ENCODE assay signal across 9 cellular contexts in genomic region chr11:6646040-6646439, GRCh38. TPM values are rescaled to one million over a fixed set of nuclear protein-coding genes. Genes with fewer than 3 reads are reported as not detected.
A peak's percentile ranks its signal among the peaks of the same experiment; 100 is the strongest.
DNase-seq lines count a peak whose midpoint lies in the region; ATAC-seq and TF ChIP-seq lines count a peak whose summit lies in the region.
"Had no signal": no experiment of that assay in that cellular context is flagged by ENCODE, and none has a peak within 500 bp of the region (broad histone marks: within the 10 kb centered on the region; RNA-seq: fewer than 3 reads in every experiment).

No MANE protein-coding gene starts in this region.

- H3K18ac ChIP-seq in trophoblast cell (ENCODE audit: low read length) = no peak overlapping the region

- no peak overlapping the region for H3K14ac ChIP-seq in trophoblast cell (ENCODE audit: low read length)

- H3K4me1 ChIP-seq in CD8-positive, alpha-beta T cell (ENCODE audit: insufficient read depth, low read length) = peaks cover 76% of the 10 kb centered on the region
- H3K4me1 ChIP-seq in Loucy (ENCODE audit: insufficient read depth, low read length, poor library complexity, severe bottlenecking) (peaks cover 28% of the 10 kb centered on the region), breast epithelium (no peaks in the 10 kb centered on the region), trophoblast cell (ENCODE audit: control insufficient read depth in 1 of 2, insufficient read depth in 2 of 2, low read length in 2 of 2) (no peaks in the 10 kb centered on the region)

- no peak overlapping the region for H2BK12ac ChIP-seq in trophoblast cell (ENCODE audit: low read length)

- CTCF ChIA-PET in CD8-positive, alpha-beta T cell (lab: Charles Lee) = interaction anchor here (1.1 to 2.4 kb wide), 3 partner anchors 27 to 111 kb away, joined by 3 to 9 read pairs (median 6); partner anchors contain the start of genes TAF10 and TPP1

- H3K79me2 ChIP-seq in Loucy (ENCODE audit: insufficient read depth, low read length) (no peaks in the 10 kb centered on the region), trophoblast cell (ENCODE audit: control insufficient read depth, insufficient read depth, low read length, poor library complexity) (no peaks in the 10 kb centered on the region)

- H3K4me2 ChIP-seq in Loucy (ENCODE audit: low read depth, low read length, poor library complexity, severe bottlenecking) (peak overlapping the region; percentile 86), trophoblast cell (ENCODE audit: low read length) (no peak overlapping the region)

- no peaks in the 10 kb centered on the region for H3K9me3 ChIP-seq in CD8-positive, alpha-beta T cell (ENCODE audit: low read length)
- H3K9me3 ChIP-seq in Loucy (ENCODE audit: insufficient read depth, low read depth, low read length) (no peaks in the 10 kb centered on the region), breast epithelium (no peaks in the 10 kb centered on the region), trophoblast cell (ENCODE audit: insufficient read depth, low read depth, low read length) (no peaks in the 10 kb centered on the region)

- H2BK5ac ChIP-seq in trophoblast cell (ENCODE audit: low read depth, low read length, poor library complexity) = no peak overlapping the region

- H3K27ac Mint-ChIP-seq in CD8-positive, alpha-beta T cell = no peak overlapping the region
- H3K27ac Mint-ChIP-seq in osteocyte (ENCODE audit: unreplicated experiment) = no peak overlapping the region

- no peaks in the 10 kb centered on the region for H3K9me2 ChIP-seq in Loucy (replicated peaks; ENCODE audit: low read depth, low read length)

- H3K36me3 ChIP-seq in CD8-positive, alpha-beta T cell (ENCODE audit: insufficient read depth, low read length) = no peaks in the 10 kb centered on the region
- H3K36me3 ChIP-seq in Loucy (ENCODE audit: insufficient read depth, low read length) = no peaks in the 10 kb centered on the region
- no peaks in the 10 kb centered on the region for H3K36me3 ChIP-seq in breast epithelium
- H3K36me3 ChIP-seq in trophoblast cell (ENCODE audit: control insufficient read depth in 1 of 2, insufficient read depth in 2 of 2, low read length in 2 of 2) = no peaks in the 10 kb centered on the region

- intact Hi-C loops in CD8-positive, alpha-beta T cell (cut with DNase I, micrococcal nuclease) = loop anchor here in 1 of 2 experiments (2.0 kb wide), 2 partner anchors 27 to 37 kb away; partner anchors contain the start of genes MRPL17 and TPP1
- intact Hi-C loops in breast epithelium (cut with DNase I; ENCODE audit: low total_unique reads) = no loop called here

- H2AFZ ChIP-seq in Loucy (ENCODE audit: low read length) (peak overlapping the region; percentile 83; the same call in 1 of the 2 replicates), trophoblast cell (ENCODE audit: insufficient read depth, low read length, poor library complexity) (no peak overlapping the region)

- H4K8ac ChIP-seq in trophoblast cell (ENCODE audit: low read depth, low read length) = no peak overlapping the region

- no peaks in the 10 kb centered on the region for H3K36me3 Mint-ChIP-seq in CD8-positive, alpha-beta T cell
- peaks cover 5% of the 10 kb centered on the region for H3K36me3 Mint-ChIP-seq in osteocyte (ENCODE audit: unreplicated experiment)

- no peaks in the 10 kb centered on the region for H3K4me1 Mint-ChIP-seq in CD8-positive, alpha-beta T cell (ENCODE audit: low read depth)
- no peaks in the 10 kb centered on the region for H3K4me1 Mint-ChIP-seq in osteocyte (ENCODE audit: unreplicated experiment)

- no peak for TF ChIP-seq CTCF in CD8-positive, alpha-beta T cell (IDR thresholded peaks at IDR 0.05)
- TF ChIP-seq CTCF in Loucy (conservative IDR thresholded peaks at IDR 0.05; ENCODE audit: low read length) (no peak), osteocyte (IDR thresholded peaks at IDR 0.05) (no peak), breast epithelium (IDR thresholded peaks at IDR 0.05) (no peak)

- no peaks in the 10 kb centered on the region for H4K20me1 ChIP-seq in Loucy (ENCODE audit: insufficient read depth, low read length, poor library complexity, severe bottlenecking)

- no peak for DNase-seq in CD8-positive, alpha-beta T cell
- DNase-seq in fibroblast of gingiva (ENCODE audit: low read depth) (peak; percentile 70), osteocyte (ENCODE audit: extremely low spot score, unreplicated experiment) (peak; percentile 87), breast epithelium (ENCODE audit: low spot score in 2 of 2) (no peak), NCI-H146 (lab: John Stamatoyannopoulos, UW) (no peak), trophoblast cell (no peak)

- no peak overlapping the region for H2AK5ac ChIP-seq in trophoblast cell (ENCODE audit: low read length)

- H3K9me3 Mint-ChIP-seq in CD8-positive, alpha-beta T cell = no peaks in the 10 kb centered on the region
- no peaks in the 10 kb centered on the region for H3K9me3 Mint-ChIP-seq in osteocyte (ENCODE audit: unreplicated experiment)

- no peak for TF ChIP-seq POLR2A in breast epithelium (IDR thresholded peaks at IDR 0.05)

- H3K4ac ChIP-seq in trophoblast cell (ENCODE audit: low read depth, low read length) = no peak overlapping the region

- no peak for ATAC-seq in CD8-positive, alpha-beta T cell
- ATAC-seq in HG03432 (IDR thresholded peaks at IDR 0.05; ENCODE audit: unreplicated experiment) = no peak
- ATAC-seq: Panc1 had no signal

- no peaks in the 10 kb centered on the region for H3K79me1 ChIP-seq in trophoblast cell (ENCODE audit: low read length)

- H3K9ac ChIP-seq in Loucy (ENCODE audit: low read depth, low read length, poor library complexity, severe bottlenecking) (peak overlapping the region; percentile 62), trophoblast cell (ENCODE audit: low read length) (no peak overlapping the region)

- no peak overlapping the region for H2BK120ac ChIP-seq in trophoblast cell (ENCODE audit: insufficient read depth, low read length, poor library complexity)

- H4K12ac ChIP-seq in trophoblast cell (ENCODE audit: low read depth, low read length) = no peak overlapping the region

- no CpG with 5 or more reads among the region's 11 CpGs for WGBS in trophoblast cell (ENCODE audit: extremely low coverage, insufficient coverage, insufficient read length)

- peak overlapping the region; percentile 48 for H3K27ac ChIP-seq in CD8-positive, alpha-beta T cell (ENCODE audit: low read depth, low read length)
- peak overlapping the region in 1 of 2 donors; percentile 89 for H3K27ac ChIP-seq in breast epithelium
- H3K27ac ChIP-seq in trophoblast cell (ENCODE audit: low read depth, low read length) = no peak overlapping the region

- H3K27me3 Mint-ChIP-seq in CD8-positive, alpha-beta T cell (ENCODE audit: low read depth) = no peaks in the 10 kb centered on the region
- no peaks in the 10 kb centered on the region for H3K27me3 Mint-ChIP-seq in osteocyte (ENCODE audit: unreplicated experiment)

- POLR2A ChIA-PET in CD8-positive, alpha-beta T cell (lab: Charles Lee) = interaction anchor here (1.1 to 3.0 kb wide), 4 partner anchors 11 to 37 kb away, joined by 3 to 11 read pairs (median 4); partner anchors contain the start of genes DCHS1 and MRPL17

- no peaks in the 10 kb centered on the region for H3F3A ChIP-seq in Loucy (ENCODE audit: low read depth)

- H3K27me3 ChIP-seq in CD8-positive, alpha-beta T cell (ENCODE audit: insufficient read depth, low read length) = no peaks in the 10 kb centered on the region
- H3K27me3 ChIP-seq in Loucy (ENCODE audit: insufficient read depth, low read length, poor library complexity, severe bottlenecking) (no peaks in the 10 kb centered on the region), breast epithelium (no peaks in the 10 kb centered on the region), trophoblast cell (ENCODE audit: insufficient read depth, low read length) (no peaks in the 10 kb centered on the region)

- no peak overlapping the region for H3K4me3 Mint-ChIP-seq in CD8-positive, alpha-beta T cell
- peak overlapping the region; percentile 10 for H3K4me3 Mint-ChIP-seq in osteocyte (ENCODE audit: unreplicated experiment)

- H3K4me3 ChIP-seq in CD8-positive, alpha-beta T cell (ENCODE audit: low read depth, low read length) = peak overlapping the region; percentile 39
- H3K4me3 ChIP-seq in Loucy (ENCODE audit: low read length, poor library complexity, severe bottlenecking) (peak overlapping the region; percentile 57), breast epithelium (peak overlapping the region in 1 of 3 donors; percentile 17), trophoblast cell (ENCODE audit: low read depth, low read length) (no peak overlapping the region)

- no peak overlapping the region for H3K23ac ChIP-seq in trophoblast cell (ENCODE audit: low read length)

- H4K91ac ChIP-seq in trophoblast cell (ENCODE audit: low read depth, low read length) = no peak overlapping the region

RNA-seq across cellular contexts. Expression of gene DCHS1, which starts 9.6 kb away (rescaled TPM):
- total RNA-seq in CD8-positive, alpha-beta T cell = 10 to 100 TPM; 11.1 TPM
- total RNA-seq in osteocyte = 63.0 and 63.3 TPM in 2 replicates
- total RNA-seq in breast epithelium = 10 to 100 TPM in 2 of 3 donors, 1 to 10 TPM in 1; 7.2 to 18.0 (median 13.8) TPM
- polyA plus RNA-seq in trophoblast cell (2013) = 1.7 and 1.9 TPM in 2 replicates

RNA-seq across cellular contexts. Expression of gene TPP1, which starts 26.8 kb away (rescaled TPM):
- 10 to 100 TPM; 31.1 to 34.8 TPM for total RNA-seq in CD8-positive, alpha-beta T cell
- total RNA-seq in osteocyte = 157 and 171 TPM in 2 replicates
- 10 to 100 TPM; 27.2 to 71.4 (median 38.2) TPM for total RNA-seq in breast epithelium
- 116 and 121 TPM in 2 replicates for polyA plus RNA-seq in trophoblast cell (2013)

RNA-seq across cellular contexts. Expression of gene TAF10, which starts 34.0 kb away (rescaled TPM):
- total RNA-seq in CD8-positive, alpha-beta T cell = 100 to 1,000 TPM; 158 to 161 TPM
- total RNA-seq in osteocyte (93.4 and 100 TPM in 2 replicates), breast epithelium (10 to 100 TPM; 45.4 to 82.6 (median 54.7) TPM)
- 182 and 188 TPM in 2 replicates for polyA plus RNA-seq in trophoblast cell (2013)

RNA-seq across cellular contexts. Expression of gene MRPL17, which starts 37.1 kb away (rescaled TPM):
- total RNA-seq in CD8-positive, alpha-beta T cell = 10 to 100 TPM; 11.2 to 12.0 TPM
- 47.8 and 49.8 TPM in 2 replicates for total RNA-seq in osteocyte
- 10 to 100 TPM; 16.8 to 25.2 (median 18.9) TPM for total RNA-seq in breast epithelium
- polyA plus RNA-seq in trophoblast cell (2013) = 49.7 and 53.2 TPM in 2 replicates

RNA-seq across cellular contexts. Expression of gene ILK, which starts 42.5 kb away (rescaled TPM):
- 10 to 100 TPM; 26.6 to 31.6 TPM for total RNA-seq in CD8-positive, alpha-beta T cell
- total RNA-seq in osteocyte (192 and 209 TPM in 2 replicates), breast epithelium (100 to 1,000 TPM; 113 to 118 (median 113) TPM)
- 231 and 245 TPM in 2 replicates for polyA plus RNA-seq in trophoblast cell (2013)

Comparison
In these comparisons a context has a peak if more than half of its experiments do, and no peak if none do; other contexts are left out.
1. DNase-seq: peak in fibroblast of gingiva (single experiment) and osteocyte (single experiment); none in CD8-positive, alpha-beta T cell (0 of 7), breast epithelium (0 of 2), NCI-H146 (single experiment) and trophoblast cell (0 of 2).